In the genomic region with DNA sequence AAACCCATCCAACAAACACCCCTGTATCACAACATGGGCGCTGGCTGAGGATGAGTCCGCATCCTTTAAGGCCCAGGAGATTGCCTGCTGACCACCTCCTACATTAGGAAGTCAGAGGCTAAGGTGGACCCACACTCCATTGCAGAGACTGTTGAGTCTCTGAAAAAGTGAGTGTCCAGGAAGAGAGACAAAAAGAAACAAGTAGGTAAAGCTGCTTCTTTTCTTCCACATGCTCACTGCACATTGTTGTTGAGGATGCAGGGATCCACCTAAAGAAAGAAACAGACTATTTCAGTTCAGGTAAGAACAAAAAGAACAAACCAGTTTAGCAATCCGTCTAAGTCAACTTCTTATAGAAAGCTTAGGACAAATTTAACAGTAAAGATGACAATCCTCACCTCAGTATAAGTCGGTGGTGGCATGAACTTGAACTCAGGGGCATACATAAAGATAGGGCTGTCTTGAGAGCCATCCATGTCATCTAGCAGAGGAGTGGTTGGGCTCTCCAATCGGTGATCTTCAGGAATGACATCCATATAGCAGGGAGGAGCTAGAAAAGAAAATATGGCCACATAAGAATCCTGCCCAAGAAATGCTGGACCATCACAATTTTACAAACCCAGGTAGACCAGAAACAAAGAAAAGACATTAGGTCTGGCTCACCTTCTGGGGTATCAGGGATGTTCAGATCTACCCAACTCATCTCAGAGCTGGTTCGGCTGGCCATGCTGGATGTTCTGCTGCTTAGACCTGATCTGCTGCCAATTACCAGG, we compare ENCODE assay signal across 9 cellular contexts. TPM values are rescaled to one million over a fixed set of nuclear protein-coding genes. Genes with fewer than 3 reads are reported as not detected.
A peak's percentile ranks its signal among the peaks of the same experiment; 100 is the strongest.
DNase-seq lines count a peak whose midpoint lies in the region; ATAC-seq and TF ChIP-seq lines count a peak whose summit lies in the region.
"Had no signal": no experiment of that assay in that cellular context is flagged by ENCODE, and none has a peak within 500 bp of the region (broad histone marks: within the 10 kb centered on the region; RNA-seq: fewer than 3 reads in every experiment).

No MANE protein-coding gene starts in this region.

- 19 to 28% methylated on average over 6 of the region's 6 CpGs for WGBS in body of pancreas, 2 donors

- H3K9me3 ChIP-seq in left ventricle myocardium inferior (replicated peaks) (no peaks in the 10 kb centered on the region), body of pancreas (no peaks in the 10 kb centered on the region), mononuclear cell (ENCODE audit: low read depth, low read length) (no peaks in the 10 kb centered on the region), vagina (no peaks in the 10 kb centered on the region)

- peak overlapping the region; percentile 86 for H3K4me3 ChIP-seq in left ventricle myocardium inferior
- H3K4me3 ChIP-seq in body of pancreas = peak overlapping the region; percentile 41 to 94
- peak overlapping the region; percentile 100 for H3K4me3 ChIP-seq in mononuclear cell (ENCODE audit: low read length)
- peak overlapping the region; percentile 83 to 89 for H3K4me3 ChIP-seq in vagina

- ATAC-seq in left ventricle myocardium superior (no peak), body of pancreas (no peak)

- TF ChIP-seq CTCF in left ventricle myocardium inferior (IDR thresholded peaks at IDR 0.05; ENCODE audit: borderline replicate concordance) = peak; percentile 15
- TF ChIP-seq CTCF in body of pancreas (IDR thresholded peaks at IDR 0.05) = peak in 1 of 7 experiments; percentile 3
- no peak for TF ChIP-seq CTCF in vagina (IDR thresholded peaks at IDR 0.05)

- H3K27me3 ChIP-seq in left ventricle myocardium inferior (ENCODE audit: low read depth) = no peaks in the 10 kb centered on the region
- no peaks in the 10 kb centered on the region for H3K27me3 ChIP-seq in body of pancreas
- no peaks in the 10 kb centered on the region for H3K27me3 ChIP-seq in mononuclear cell (ENCODE audit: insufficient read depth, low read length)
- H3K27me3 ChIP-seq in vagina = no peaks in the 10 kb centered on the region

- peak overlapping the region; percentile 99 for H3K27ac ChIP-seq in left ventricle myocardium inferior (replicated peaks)
- peak overlapping the region; percentile 50 to 98 (median 95) for H3K27ac ChIP-seq in body of pancreas
- peak overlapping the region; percentile 96 for H3K27ac ChIP-seq in vagina

- DNase-seq in left ventricle myocardium inferior = no peak
- DNase-seq in left ventricle myocardium superior = no peak
- DNase-seq in body of pancreas = no peak
- DNase-seq in vagina (ENCODE audit: extremely low spot score in 2 of 2) = no peak
- no peak for DNase-seq in SW 1271 (lab: John Stamatoyannopoulos, UW)
- no peak for DNase-seq in SKM-1 treated with dmso at 0.1 percent for 144 hours (lab: John Stamatoyannopoulos, UW; ENCODE audit: unreplicated experiment)
- no peak for DNase-seq in T1000 (lab: John Stamatoyannopoulos, UW)

- peaks cover 78% of the 10 kb centered on the region for H3K4me1 ChIP-seq in left ventricle myocardium inferior
- H3K4me1 ChIP-seq in body of pancreas = peaks cover 56% of the 10 kb centered on the region
- H3K4me1 ChIP-seq in mononuclear cell (ENCODE audit: insufficient read depth, low read length) = peaks cover 56% of the 10 kb centered on the region
- peaks cover 37% of the 10 kb centered on the region for H3K4me1 ChIP-seq in vagina

- intact Hi-C loops in left ventricle myocardium inferior (cut with micrococcal nuclease) = no loop called here
- intact Hi-C loops in left ventricle myocardium superior (cut with micrococcal nuclease) = no loop called here
- intact Hi-C loops in body of pancreas (cut with DNase I) = no loop called here
- intact Hi-C loops in vagina (cut with DNase I) = no loop called here

- H3K36me3 ChIP-seq in left ventricle myocardium inferior (peaks cover 40% of the 10 kb centered on the region), body of pancreas (replicated peaks in 1 of 2; ENCODE audit: insufficient read depth in 1 of 2, low read depth in 2 of 2) (peaks cover 10 to 18% of the 10 kb centered on the region in 2 donors), vagina (peaks cover 19 to 40% of the 10 kb centered on the region in 2 donors)

- no peak for TF ChIP-seq POLR2A in body of pancreas (IDR thresholded peaks at IDR 0.05)
- no peak for TF ChIP-seq POLR2A in vagina (IDR thresholded peaks at IDR 0.05)

RNA-seq across cellular contexts. Expression of a gene that starts 2.6 kb away (rescaled TPM):
- total RNA-seq in left ventricle myocardium inferior = 753 TPM
- total RNA-seq in left ventricle myocardium superior = 954 TPM
- 100 to 1,000 TPM; 414 to 820 TPM for total RNA-seq in body of pancreas
- 2,317 TPM for total RNA-seq in mononuclear cell
- 1,858 TPM for total RNA-seq in vagina

RNA-seq across cellular contexts. Expression of a gene that starts 27.7 kb away (rescaled TPM):
- 90.3 TPM for total RNA-seq in left ventricle myocardium inferior
- 71.9 TPM for total RNA-seq in left ventricle myocardium superior
- total RNA-seq in body of pancreas = not detected
- total RNA-seq in mononuclear cell = not detected
- total RNA-seq in vagina = not detected
- total RNA-seq: HT-29 had no signal

RNA-seq across cellular contexts. Expression of a gene that starts 29.3 kb away (rescaled TPM):
- 45.6 TPM for total RNA-seq in left ventricle myocardium inferior
- total RNA-seq in left ventricle myocardium superior = 44.0 TPM
- 1 to 10 TPM; 7.8 to 8.6 TPM for total RNA-seq in body of pancreas
- total RNA-seq in mononuclear cell = 12.7 TPM
- 15.0 TPM for total RNA-seq in vagina

RNA-seq across cellular contexts. Expression of a gene that starts 29.4 kb away (rescaled TPM):
- total RNA-seq in left ventricle myocardium inferior (0.66 TPM), left ventricle myocardium superior (0.52 TPM), body of pancreas (under 1 TPM in 1 of 2 donors, not detected in 1; 0.66 TPM), mononuclear cell (0.42 TPM), vagina (1.7 TPM)

RNA-seq across cellular contexts. Expression of a gene that starts 36.0 kb away (rescaled TPM):
- total RNA-seq in left ventricle myocardium inferior (23.0 TPM), left ventricle myocardium superior (25.2 TPM), body of pancreas (10 to 100 TPM in 1 of 2 donors, 1 to 10 TPM in 1; 8.3 to 16.5 TPM), mononuclear cell (15.1 TPM), vagina (25.0 TPM)

Comparison
In these comparisons a context has a peak if more than half of its experiments do, and no peak if none do; other contexts are left out.
1. RNA of a gene that starts 27.7 kb away (total RNA-seq): 90.3 TPM in left ventricle myocardium inferior (single experiment) and 71.9 TPM in left ventricle myocardium superior (single experiment); not detected in body of pancreas, not detected in mononuclear cell (single experiment) and not detected in vagina (single experiment); every median in the first group is over 10 times any median in the second.
2. Peak in every context shown above with its lines, with median percentiles within 50 percentile points of each other: H3K27ac ChIP-seq and H3K4me3 ChIP-seq.